In genomic region chr17:55237826-55238196, GRCh38 we compare ENCODE assay signal across 8 cellular contexts. TPM values are rescaled to one million over a fixed set of nuclear protein-coding genes. Genes with fewer than 3 reads are reported as not detected.
DNase-seq lines count a peak whose midpoint lies in the region; ATAC-seq and TF ChIP-seq lines count a peak whose summit lies in the region.

No MANE protein-coding gene starts in this region.

- peaks cover 15% of the 10 kb centered on the region; the same call in 1 of the 2 replicates for H3K4me1 ChIP-seq in GM23248 (ENCODE audit: insufficient read depth)
- H3K4me1 ChIP-seq in Peyer's patch: peaks cover 0 to 5% (median 0%) of the 10 kb centered on the region in 4 donors
- H3K4me1 ChIP-seq in skeletal muscle satellite cell (ENCODE audit: control insufficient read depth, insufficient read depth, low read length): peaks cover 6% of the 10 kb centered on the region

- H3K4me2 ChIP-seq in GM23248 (ENCODE audit: unreplicated experiment): peak overlapping the region; percentile 88
- peak overlapping the region; percentile 95 for H3K4me2 ChIP-seq in skeletal muscle satellite cell (ENCODE audit: low read length)

- peak overlapping the region; percentile 94 for H2AFZ ChIP-seq in GM23248

- H3K36me3 ChIP-seq in GM23248 (ENCODE audit: low read depth) (no peaks in the 10 kb centered on the region), Peyer's patch (no peaks in the 10 kb centered on the region), skeletal muscle satellite cell (ENCODE audit: insufficient read depth, low read length) (no peaks in the 10 kb centered on the region)

- ATAC-seq in GM19397 (IDR thresholded peaks at IDR 0.05; ENCODE audit: unreplicated experiment) (no peak), HG03378 (IDR thresholded peaks at IDR 0.05; ENCODE audit: unreplicated experiment) (no peak)

- H3K9ac ChIP-seq in GM23248 (peak overlapping the region; percentile 62), skeletal muscle satellite cell (ENCODE audit: low read depth, low read length) (peak overlapping the region; percentile 54)

- 1% methylated on average over 7 of the region's 7 CpGs for WGBS in GM23248 (ENCODE audit: low coverage in 1 of 2, low lambda C conversion rate in 2 of 2, missing lambda C conversion rate in 2 of 2), 2 experiments

- TF ChIP-seq POLR2A in Peyer's patch (IDR thresholded peaks at IDR 0.05): no peak

- in situ Hi-C loops in GM23248 (cut with MboI): no loop called here

- H4K20me1 ChIP-seq in GM23248 (ENCODE audit: insufficient read depth): no peaks in the 10 kb centered on the region

- no peaks in the 10 kb centered on the region for H3K9me2 ChIP-seq in GM23248 (ENCODE audit: insufficient read depth)

- peaks cover 8% of the 10 kb centered on the region; the same call in 1 of the 2 replicates for H3F3A ChIP-seq in GM23248 (ENCODE audit: insufficient read depth)

- H3K27ac ChIP-seq in GM23248: no peak overlapping the region
- peak overlapping the region; percentile 53 to 71 (median 68) for H3K27ac ChIP-seq in Peyer's patch

- H3K27me3 ChIP-seq in GM23248 (replicated peaks; ENCODE audit: insufficient read depth) (peaks cover 17% of the 10 kb centered on the region; the same call in 1 of the 2 replicates), Peyer's patch (no peaks in the 10 kb centered on the region), skeletal muscle satellite cell (ENCODE audit: control insufficient read depth, insufficient read depth, low read length) (peaks cover 24% of the 10 kb centered on the region)

- DNase-seq in GM23248: no peak
- DNase-seq in Peyer's patch: no peak
- DNase-seq in fibroblast of mammary gland (ENCODE audit: low read depth): no peak
- no peak for DNase-seq in NCI-H1105 (lab: John Stamatoyannopoulos, UW)
- no peak for DNase-seq in C1 segment of cervical spinal cord (lab: John Stamatoyannopoulos, UW)

- H3K79me2 ChIP-seq in GM23248 (ENCODE audit: insufficient read depth): no peaks in the 10 kb centered on the region

- TF ChIP-seq CTCF in Peyer's patch (IDR thresholded peaks at IDR 0.05) (no peak), fibroblast of mammary gland (conservative IDR thresholded peaks at IDR 0.05; ENCODE audit: control insufficient read depth, insufficient read depth, low read depth, low read length) (no peak)

- peak overlapping the region; percentile 78 for H3K4me3 ChIP-seq in GM23248
- H3K4me3 ChIP-seq in Peyer's patch: peak overlapping the region; percentile 41 to 55 (median 50)
- H3K4me3 ChIP-seq in fibroblast of mammary gland (ENCODE audit: control insufficient read depth, low read depth, low read length): peak overlapping the region; percentile 42
- H3K4me3 ChIP-seq in skeletal muscle satellite cell (ENCODE audit: low read length): peak overlapping the region; percentile 80

- H3K9me3 ChIP-seq in GM23248 (ENCODE audit: low read depth) (no peaks in the 10 kb centered on the region), Peyer's patch (no peaks in the 10 kb centered on the region), skeletal muscle satellite cell (replicated peaks; ENCODE audit: low read length) (no peaks in the 10 kb centered on the region)

RNA-seq across cellular contexts. Expression of gene HLF, which starts 26.9 kb away (rescaled TPM):
- not detected in 2 replicates for total RNA-seq in GM23248 (2014; rRNA removed; shearing (Covaris generic))
- 0.09 TPM in 1 of 2 replicates, not detected in the other for polyA plus RNA-seq in GM23248 (2016; fragmentation: Nextera tagmentation; extraction: Ambion mirVana)
- 10 to 100 TPM in 1 of 4 donors, 1 to 10 TPM in 3; 2.5 to 10.0 (median 5.4) TPM for total RNA-seq in Peyer's patch
- total RNA-seq in skeletal muscle satellite cell (2012; rRNA removed): 0.22 TPM in 1 of 2 replicates, not detected in the other
